In the genomic region with DNA sequence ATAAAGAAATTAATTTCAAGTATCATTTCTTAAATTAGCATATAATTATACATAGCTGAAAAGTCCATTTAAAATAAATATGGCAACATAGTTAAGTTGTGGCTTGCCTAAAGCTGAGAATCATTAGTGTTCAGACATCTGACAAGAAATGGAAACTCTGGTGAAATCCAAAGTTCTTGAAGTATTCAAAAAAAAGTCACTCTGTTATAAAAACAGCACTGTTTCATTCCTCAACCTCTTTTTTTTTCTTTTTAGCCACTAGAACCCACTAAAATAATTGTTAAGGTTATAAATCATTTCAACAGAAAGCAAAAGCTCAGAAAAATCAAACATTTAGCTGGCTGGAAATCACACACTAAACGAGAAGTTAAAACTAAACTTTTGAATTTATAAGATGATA, we compare ENCODE assay signal across 23 cellular contexts.
DNase-seq lines count a peak whose midpoint lies in the region; ATAC-seq and TF ChIP-seq lines count a peak whose summit lies in the region.
"Had no signal": no experiment of that assay in that cellular context is flagged by ENCODE, and none has a peak within 500 bp of the region (broad histone marks: within the 10 kb centered on the region; RNA-seq: fewer than 3 reads in every experiment).

No MANE protein-coding gene starts in this region.

- no peaks in the 10 kb centered on the region; the same call in 1 of the 2 replicates for H3K4me1 ChIP-seq in GM23248 (ENCODE audit: insufficient read depth)
- peaks cover 9% of the 10 kb centered on the region for H3K4me1 ChIP-seq in vagina
- H3K4me1 ChIP-seq: A549 had no signal

- DNase-seq in AG10803 (ENCODE audit: low read depth) (peak; percentile 66), GM23248 (no peak), fibroblast of peridontal ligament (ENCODE audit: extremely low read depth) (peak; percentile 36), vagina (ENCODE audit: extremely low spot score in 2 of 2) (no peak), HCEC 1CT (no peak), T-helper 2 cell (no peak)
- DNase-seq: Calu3, DMS79 treated with DMSO at 0.1 percent for 48 hours, H7, KBM-7, MG63, NCI-H1417, NCI-H1694, NCI-H2029 treated with DMSO at 0.1 percent for 48 hours, NCI-H2171, NCI-H226, NCI-H510A, NCI-H69, RPMI8226, SHP77, SW 1271 had no signal

- H4K20me1 ChIP-seq in GM23248 (ENCODE audit: insufficient read depth) = no peaks in the 10 kb centered on the region

- no peak for ATAC-seq in GM19452 (IDR thresholded peaks at IDR 0.05; ENCODE audit: unreplicated experiment)
- ATAC-seq: A549 had no signal

- no peaks in the 10 kb centered on the region for H3K79me2 ChIP-seq in GM23248 (ENCODE audit: insufficient read depth)

- H3K9ac ChIP-seq in GM23248 = no peak overlapping the region

- in situ Hi-C loops in GM23248 (cut with MboI) = no loop called here

- peak overlapping the region; percentile 63 for H2AFZ ChIP-seq in GM23248

- intact Hi-C loops in vagina (cut with DNase I) = no loop called here

- H3K9me3 ChIP-seq in GM23248 (ENCODE audit: low read depth) (no peaks in the 10 kb centered on the region), vagina (no peaks in the 10 kb centered on the region)
- H3K9me3 ChIP-seq: A549, MG63 had no signal

- H3K9me2 ChIP-seq in GM23248 (ENCODE audit: insufficient read depth) = no peaks in the 10 kb centered on the region

- H3K4me2 ChIP-seq in GM23248 (ENCODE audit: unreplicated experiment) = no peak overlapping the region
- H3K4me2 ChIP-seq: A549 had no signal

- 47 to 54% methylated on average over 1 of the region's 1 CpG for WGBS in GM23248 (ENCODE audit: low coverage in 1 of 2, low lambda C conversion rate in 2 of 2, missing lambda C conversion rate in 2 of 2), 2 experiments

- H3K36me3 ChIP-seq in GM23248 (ENCODE audit: low read depth) (no peaks in the 10 kb centered on the region), vagina (no peaks in the 10 kb centered on the region)
- H3K36me3 ChIP-seq: MG63 had no signal

- H3K4me3 ChIP-seq in AG10803 (ENCODE audit: low read length) = no peak overlapping the region
- H3K4me3 ChIP-seq in GM23248 = no peak overlapping the region
- H3K4me3 ChIP-seq in vagina = no peak overlapping the region
- H3K4me3 ChIP-seq: A549, MG63 had no signal

- no peaks in the 10 kb centered on the region for H3F3A ChIP-seq in GM23248 (ENCODE audit: insufficient read depth)

- TF ChIP-seq CTCF in AG10803 (conservative IDR thresholded peaks at IDR 0.05; ENCODE audit: low read length) (no peak), vagina (IDR thresholded peaks at IDR 0.05) (no peak)

- H3K27ac ChIP-seq in GM23248 (no peak overlapping the region), vagina (peak overlapping the region; percentile 44)
- H3K27ac ChIP-seq: A549 had no signal

- TF ChIP-seq POLR2A in vagina (IDR thresholded peaks at IDR 0.05) = no peak

- H3K27me3 ChIP-seq in GM23248 (replicated peaks; ENCODE audit: insufficient read depth) (no peaks in the 10 kb centered on the region), vagina (no peaks in the 10 kb centered on the region)
- H3K27me3 ChIP-seq: MG63 had no signal

Comparison
In these comparisons a context has a peak if more than half of its experiments do, and no peak if none do; other contexts are left out.
1. DNase-seq: peak in AG10803 (single experiment) and fibroblast of peridontal ligament (single experiment); none in GM23248 (single experiment), vagina (0 of 2), HCEC 1CT (single experiment) and T-helper 2 cell (0 of 5).